28 cellular contexts compared by ENCODE assay signal in the genomic region with DNA sequence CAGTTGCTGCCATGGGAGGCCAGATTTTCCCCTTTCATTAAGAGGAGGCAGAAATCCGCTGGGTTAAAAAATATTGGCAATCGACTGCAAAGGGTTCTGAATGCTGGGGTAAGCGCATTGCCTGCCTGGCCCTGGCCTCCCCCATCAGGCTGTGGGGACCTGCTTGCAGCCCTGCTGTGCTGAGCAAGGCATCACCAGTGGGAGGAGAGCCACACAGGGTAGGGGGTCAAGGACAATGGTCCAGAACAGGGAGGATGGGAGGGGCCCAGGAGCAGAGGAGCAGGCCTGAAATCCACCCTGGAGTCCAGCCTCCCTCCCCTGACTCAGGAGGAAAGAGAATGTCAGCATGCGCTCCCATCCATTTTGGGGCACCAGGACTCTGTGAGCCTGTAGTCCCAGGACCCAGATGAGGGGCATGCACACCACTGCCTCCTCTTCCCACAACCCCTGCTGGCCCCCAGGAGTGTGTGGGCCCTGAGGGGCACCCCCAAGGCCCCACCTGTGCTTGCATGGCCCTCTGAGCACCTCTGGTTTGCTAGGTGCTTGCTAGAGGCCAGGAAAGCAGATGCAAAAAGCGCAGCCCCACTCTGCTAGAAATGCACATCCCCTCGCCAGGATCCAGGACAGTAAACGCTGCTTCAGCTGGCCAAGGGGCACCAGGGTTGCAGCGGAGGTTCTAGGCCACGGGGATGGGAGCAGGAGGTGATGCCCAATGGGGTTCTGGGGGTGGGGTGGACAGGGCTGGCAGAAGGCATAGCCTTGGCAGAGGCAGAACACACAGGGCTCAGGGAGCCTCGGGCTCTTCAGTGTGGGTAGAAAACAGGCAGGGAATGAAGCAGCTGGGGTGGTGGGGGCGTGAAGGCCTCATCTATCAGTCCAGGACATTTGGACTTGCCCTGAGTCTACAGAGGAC. TPM values are rescaled to one million over a fixed set of nuclear protein-coding genes. Genes with fewer than 3 reads are reported as not detected.
A peak's percentile ranks its signal among the peaks of the same experiment; 100 is the strongest.
DNase-seq lines count a peak whose midpoint lies in the region; FAIRE-seq and TF ChIP-seq lines count a peak whose summit lies in the region.
"Had no signal": no experiment of that assay in that cellular context is flagged by ENCODE, and none has a peak within 500 bp of the region (broad histone marks: within the 10 kb centered on the region; RNA-seq: fewer than 3 reads in every experiment).

No MANE protein-coding gene starts in this region.

- intact Hi-C loops in kidney (cut with DNase I): no loop called here
- intact Hi-C loops in spleen (cut with DNase I; ENCODE audit: low total_unique reads): no loop called here

- no peak for FAIRE-seq in kidney (lab: Jason Lieb, UNC)

- no peak overlapping the region for H3K9ac ChIP-seq in H9 (ENCODE audit: extremely low read depth, insufficient read length, low read length)
- no peak overlapping the region for H3K9ac ChIP-seq in kidney (ENCODE audit: low read length in 2 of 2)
- H3K9ac ChIP-seq: parathyroid adenoma had no signal

- DNase-seq in H9: no peak
- DNase-seq in caudate nucleus (lab: John Stamatoyannopoulos, UW): peak in 1 of 61 donors; percentile 15
- DNase-seq in kidney: peak; percentile 50
- peak; percentile 55 for DNase-seq in spleen
- DNase-seq in NCI-H2081 (lab: John Stamatoyannopoulos, UW): no peak
- no peak for DNase-seq in HuH-7.5 (ENCODE audit: low spot score)
- no peak for DNase-seq in activated T-cell treated with anti-CD3 and anti-CD28 coated beads for 4 hours
- DNase-seq: activated CD4-positive, CD25-positive, alpha-beta regulatory T cell treated with anti-CD3 and anti-CD28 coated beads, Interleukin-2, amount 50 U/mL, for 72 hours; activated naive CD4-positive, alpha-beta T cell treated with anti-CD3 and anti-CD28 coated beads for 36 hours; activated T-cell treated with anti-CD3 and anti-CD28 coated beads, Interleukin-2, amount 50 U/mL, for 72 hours; CD4-positive, alpha-beta memory T cell; cerebellar nuclear complex; DMS53; erythroblast; foreskin fibroblast; Kasumi-1; NCI-H1048; NCI-H1930; NCI-H345; NCI-H774; OCI-M1; SHP77 had no signal

- H4K20me1 ChIP-seq in H9 (ENCODE audit: control insufficient read depth, insufficient read depth, insufficient read length): no peaks in the 10 kb centered on the region

- no peak overlapping the region for H4K5ac ChIP-seq in H9 (ENCODE audit: insufficient read length, low read depth, low read length)

- no peak overlapping the region for H3K4me2 ChIP-seq in H9 (ENCODE audit: insufficient read depth, insufficient read length, low read length)
- H3K4me2 ChIP-seq: hepatocyte had no signal

- H3K4me1 ChIP-seq in H9 (ENCODE audit: insufficient read depth, low read length) (no peaks in the 10 kb centered on the region), kidney (ENCODE audit: control insufficient read depth in 1 of 2, insufficient read depth in 1 of 2, low read depth in 1 of 2, low read length in 2 of 2) (no peaks in the 10 kb centered on the region), spleen (no peaks in the 10 kb centered on the region)
- H3K4me1 ChIP-seq: ascending aorta, parathyroid adenoma, vagina had no signal

- H3K36me3 Mint-ChIP-seq in H9 (ENCODE audit: insufficient read depth in 1 of 3, low read depth in 3 of 3): peaks cover 4 to 9% (median 6%) of the 10 kb centered on the region in 3 experiments; a peak in 6 of 7 replicates

- H3K79me2 ChIP-seq in H9 (ENCODE audit: insufficient read depth, low read length): no peaks in the 10 kb centered on the region
- H3K79me2 ChIP-seq: hepatocyte, parathyroid adenoma had no signal

- H3K27me3 Mint-ChIP-seq in H9 (ENCODE audit: low read depth): no peaks in the 10 kb centered on the region
- H3K27me3 Mint-ChIP-seq: CD4-positive, alpha-beta memory T cell; memory B cell had no signal

- H3K56ac ChIP-seq in H9 (ENCODE audit: insufficient read length, low read depth, low read length): no peak overlapping the region

- H2BK5ac ChIP-seq in H9 (ENCODE audit: insufficient read length, low read length): no peak overlapping the region

- no peak overlapping the region for H3T11ph ChIP-seq in H9 (ENCODE audit: low read length)

- peak overlapping the region; percentile 70 to 86 (median 85); a peak in 5 of 7 replicates for H3K27ac Mint-ChIP-seq in H9
- H3K27ac Mint-ChIP-seq: activated naive CD4-positive, alpha-beta T cell treated with anti-CD3 and anti-CD28 coated beads for 36 hours; activated T-cell treated with anti-CD3 and anti-CD28 coated beads, Interleukin-2, amount 50 U/mL, for 72 hours had no signal

- H3K23me2 ChIP-seq in H9 (ENCODE audit: insufficient read length, low read depth, low read length, poor library complexity, severe bottlenecking): no peaks in the 10 kb centered on the region

- H3K4me3 ChIP-seq in kidney (ENCODE audit: low read length in 2 of 2) (no peak overlapping the region), spleen (no peak overlapping the region)
- H3K4me3 ChIP-seq: ascending aorta, hepatocyte, vagina had no signal

- H3K27ac ChIP-seq in H9 (ENCODE audit: insufficient read length, low read depth, low read length): no peak overlapping the region
- peak overlapping the region; percentile 82 for H3K27ac ChIP-seq in caudate nucleus (ENCODE audit: low read depth, low read length)
- H3K27ac ChIP-seq in kidney (ENCODE audit: low read depth in 2 of 2, low read length in 2 of 2): no peak overlapping the region
- H3K27ac ChIP-seq in spleen: no peak overlapping the region
- H3K27ac ChIP-seq: ascending aorta, hepatocyte, parathyroid adenoma, vagina had no signal

- peak overlapping the region; percentile 10; the same call in 1 of the 2 replicates for H3K14ac ChIP-seq in H9 (ENCODE audit: insufficient read depth, low read length)

- H4K91ac ChIP-seq in H9 (ENCODE audit: insufficient read length, low read depth, low read length): no peak overlapping the region

- no peak for TF ChIP-seq POLR2A in spleen (IDR thresholded peaks at IDR 0.05)

- no peak overlapping the region for H3K18ac ChIP-seq in H9 (ENCODE audit: insufficient read length, low read depth, low read length)

- no peaks in the 10 kb centered on the region for H3K79me1 ChIP-seq in H9 (ENCODE audit: insufficient read depth, low read depth, low read length, poor library complexity, severe bottlenecking)

- H3K9me3 ChIP-seq in H9 (ENCODE audit: control insufficient read depth, low read depth, low read length) (no peaks in the 10 kb centered on the region), kidney (ENCODE audit: control insufficient read depth in 1 of 2, low read length in 2 of 2) (peaks cover 0 to 2% of the 10 kb centered on the region in 2 donors), spleen (peaks cover 0 to 11% (median 10%) of the 10 kb centered on the region in 8 donors)

- H2BK12ac ChIP-seq in H9 (ENCODE audit: insufficient read length, low read depth, low read length): no peak overlapping the region

- no CpG with 5 or more reads among the region's 11 CpGs for WGBS in H9 (ENCODE audit: extremely low coverage, insufficient read length, low lambda C conversion rate)
- 86 to 92% (median 88%) methylated on average over 6 to 11 of the region's 11 CpGs for WGBS in spleen, 5 donors

- no peaks in the 10 kb centered on the region for H3K27me3 ChIP-seq in H9 (ENCODE audit: insufficient read depth, low read length)
- H3K27me3 ChIP-seq in spleen (replicated peaks in 1 of 7): no peaks in the 10 kb centered on the region
- H3K27me3 ChIP-seq: ascending aorta, hepatocyte, vagina had no signal

- H3K4me1 Mint-ChIP-seq in H9: peaks cover 15 to 40% of the 10 kb centered on the region in 2 experiments
- H3K4me1 Mint-ChIP-seq: CD4-positive, alpha-beta memory T cell had no signal

- no peak overlapping the region for H2BK20ac ChIP-seq in H9 (ENCODE audit: low read depth, low read length, poor library complexity, severe bottlenecking)

- no peak overlapping the region for H4K8ac ChIP-seq in H9 (replicated peaks; ENCODE audit: insufficient read length, low read depth, low read length)

- no peak overlapping the region for H2AFZ ChIP-seq in H9 (ENCODE audit: low read length)
- H2AFZ ChIP-seq: hepatocyte, parathyroid adenoma had no signal

- no peak overlapping the region for H3K4ac ChIP-seq in H9 (ENCODE audit: low read depth, low read length)

- H2BK120ac ChIP-seq in H9 (ENCODE audit: low read depth, low read length, poor library complexity, severe bottlenecking): no peak overlapping the region

- TF ChIP-seq CTCF in H9 (conservative IDR thresholded peaks at IDR 0.05) (no peak), kidney (IDR thresholded peaks at IDR 0.05; ENCODE audit: borderline replicate concordance, extremely low read depth, insufficient read depth) (no peak), spleen (IDR thresholded peaks at IDR 0.05 in 8 of 11, conservative IDR thresholded peaks at IDR 0.05 in 3 of 11) (no peak)

- no peak overlapping the region for H3K23ac ChIP-seq in H9 (ENCODE audit: insufficient read length, low read depth, low read length)

- H2AK5ac ChIP-seq in H9 (ENCODE audit: insufficient read length, low read length): no peak overlapping the region

- H3K9me3 Mint-ChIP-seq in H9: peaks cover 9 to 12% of the 10 kb centered on the region in 2 experiments

- no peak overlapping the region for H3K4me3 Mint-ChIP-seq in H9
- H3K4me3 Mint-ChIP-seq: activated naive CD4-positive, alpha-beta T cell treated with anti-CD3 and anti-CD28 coated beads for 36 hours; activated T-cell treated with anti-CD3 and anti-CD28 coated beads, Interleukin-2, amount 50 U/mL, for 72 hours; CD4-positive, alpha-beta memory T cell; memory B cell had no signal

- H2BK15ac ChIP-seq in H9 (ENCODE audit: low read depth, low read length): no peak overlapping the region

- H3K36me3 ChIP-seq in kidney (ENCODE audit: control insufficient read depth in 1 of 2, insufficient read depth in 2 of 2, low read length in 2 of 2): no peaks in the 10 kb centered on the region
- no peaks in the 10 kb centered on the region for H3K36me3 ChIP-seq in spleen
- H3K36me3 ChIP-seq: ascending aorta, vagina had no signal

RNA-seq across cellular contexts. Expression of gene TESC, which starts 14.6 kb away (rescaled TPM):
- total RNA-seq in H9 (2021) (5.4 and 5.8 TPM in 2 replicates), kidney (92.6 TPM), spleen (10 to 100 TPM in 5 of 7 donors, 1 to 10 TPM in 2; 5.5 to 26.9 (median 20.3) TPM)
- polyA plus RNA-seq in kidney (ENCODE audit: insufficient read depth, low read depth, low replicate concordance) (19.1 TPM), spleen (10 to 100 TPM in 2 of 3 donors, 1 to 10 TPM in 1; 5.5 to 16.1 (median 10.9) TPM)
- total RNA-seq: myocyte had no signal

Comparison
In these comparisons a context has a peak if more than half of its experiments do, and no peak if none do; other contexts are left out.
1. DNase-seq: peak in kidney (single experiment) and spleen (single experiment); none in H9 (single experiment), NCI-H2081 (0 of 2), HuH-7.5 (single experiment) and activated T-cell treated with anti-CD3 and anti-CD28 coated beads for 4 hours (single experiment).